10 cellular contexts compared by ENCODE assay signal in genomic region chr11:63880031-63880841, GRCh38.
A peak's percentile ranks its signal among the peaks of the same experiment; 100 is the strongest.
DNase-seq lines count a peak whose midpoint lies in the region; ATAC-seq lines count a peak whose summit lies in the region.
"Had no signal": no experiment of that assay in that cellular context is flagged by ENCODE, and none has a peak within 500 bp of the region (broad histone marks: within the 10 kb centered on the region; RNA-seq: fewer than 3 reads in every experiment).

No MANE protein-coding gene starts in this region.

- peak overlapping the region in 3 of 5 donors; percentile 50 to 62 (median 55) for H3K9ac ChIP-seq in subcutaneous abdominal adipose tissue (ENCODE audit: low read length in 5 of 5)

- peaks cover 6 to 45% (median 23%) of the 10 kb centered on the region in 5 donors for H3K4me1 ChIP-seq in subcutaneous abdominal adipose tissue (ENCODE audit: control insufficient read depth in 5 of 5, insufficient read depth in 5 of 5, low read length in 5 of 5)
- H3K4me1 ChIP-seq: Caco-2 had no signal

- H3K27ac Mint-ChIP-seq in activated naive CD4-positive, alpha-beta T cell treated with anti-CD3 and anti-CD28 coated beads, Interleukin-2, amount 50 U/mL, for 24 hours, result peak overlapping the region; percentile 60
- peak overlapping the region; percentile 33 for H3K27ac Mint-ChIP-seq in activated naive CD8-positive, alpha-beta T cell treated with anti-CD3 and anti-CD28 coated beads, Interleukin-2, amount 50 U/mL, for 24 hours

- no peaks in the 10 kb centered on the region for H3K27me3 ChIP-seq in subcutaneous abdominal adipose tissue (ENCODE audit: control insufficient read depth in 5 of 5, insufficient read depth in 4 of 5, low read length in 5 of 5)

- H3K9me3 ChIP-seq in subcutaneous abdominal adipose tissue (ENCODE audit: control insufficient read depth in 5 of 5, low read length in 5 of 5), result no peaks in the 10 kb centered on the region
- H3K9me3 ChIP-seq: Caco-2 had no signal

- H3K36me3 ChIP-seq in subcutaneous abdominal adipose tissue (ENCODE audit: control insufficient read depth in 5 of 5, insufficient read depth in 5 of 5, low read length in 5 of 5), result peaks cover 0 to 6% (median 0%) of the 10 kb centered on the region in 5 donors

- H3K4me3 Mint-ChIP-seq in activated naive CD4-positive, alpha-beta T cell treated with anti-CD3 and anti-CD28 coated beads, Interleukin-2, amount 50 U/mL, for 24 hours, result peak overlapping the region; percentile 41
- H3K4me3 Mint-ChIP-seq in activated naive CD8-positive, alpha-beta T cell treated with anti-CD3 and anti-CD28 coated beads, Interleukin-2, amount 50 U/mL, for 24 hours, result no peak overlapping the region

- H3K9me3 Mint-ChIP-seq in activated naive CD4-positive, alpha-beta T cell treated with anti-CD3 and anti-CD28 coated beads, Interleukin-2, amount 50 U/mL, for 24 hours, result no peaks in the 10 kb centered on the region
- no peaks in the 10 kb centered on the region for H3K9me3 Mint-ChIP-seq in activated naive CD8-positive, alpha-beta T cell treated with anti-CD3 and anti-CD28 coated beads, Interleukin-2, amount 50 U/mL, for 24 hours

- peak overlapping the region; percentile 15 for H3K27ac ChIP-seq in subcutaneous abdominal adipose tissue (ENCODE audit: low read depth, low read length)

- H3K4me3 ChIP-seq in subcutaneous abdominal adipose tissue (ENCODE audit: low read depth in 1 of 5, low read length in 5 of 5), result peak overlapping the region in 3 of 5 donors; percentile 12 to 23 (median 18)

- no peak for ATAC-seq in activated naive CD8-positive, alpha-beta T cell treated with anti-CD3 and anti-CD28 coated beads, Interleukin-2, amount 50 U/mL, for 24 hours
- no peak for ATAC-seq in HG03095 (IDR thresholded peaks at IDR 0.05; ENCODE audit: unreplicated experiment)

- H3K4me1 Mint-ChIP-seq in activated naive CD4-positive, alpha-beta T cell treated with anti-CD3 and anti-CD28 coated beads, Interleukin-2, amount 50 U/mL, for 24 hours, result peaks cover 87% of the 10 kb centered on the region
- H3K4me1 Mint-ChIP-seq in activated naive CD8-positive, alpha-beta T cell treated with anti-CD3 and anti-CD28 coated beads, Interleukin-2, amount 50 U/mL, for 24 hours, result peaks cover 83% of the 10 kb centered on the region

- no peaks in the 10 kb centered on the region for H3K27me3 Mint-ChIP-seq in activated naive CD4-positive, alpha-beta T cell treated with anti-CD3 and anti-CD28 coated beads, Interleukin-2, amount 50 U/mL, for 24 hours
- H3K27me3 Mint-ChIP-seq in activated naive CD8-positive, alpha-beta T cell treated with anti-CD3 and anti-CD28 coated beads, Interleukin-2, amount 50 U/mL, for 24 hours, result no peaks in the 10 kb centered on the region

- H3K36me3 Mint-ChIP-seq in activated naive CD4-positive, alpha-beta T cell treated with anti-CD3 and anti-CD28 coated beads, Interleukin-2, amount 50 U/mL, for 24 hours, result peaks cover 2% of the 10 kb centered on the region
- H3K36me3 Mint-ChIP-seq in activated naive CD8-positive, alpha-beta T cell treated with anti-CD3 and anti-CD28 coated beads, Interleukin-2, amount 50 U/mL, for 24 hours (ENCODE audit: low read depth), result peaks cover 17% of the 10 kb centered on the region

- no peak for DNase-seq in activated naive CD4-positive, alpha-beta T cell treated with anti-CD3 and anti-CD28 coated beads, Interleukin-2, amount 50 U/mL, for 16 hours
- no peak for DNase-seq in activated naive CD8-positive, alpha-beta T cell treated with anti-CD3 and anti-CD28 coated beads, Interleukin-2, amount 50 U/mL, for 24 hours
- peak; percentile 70 for DNase-seq in globus pallidus (ENCODE audit: low spot score)
- DNase-seq in GDM1 (lab: John Stamatoyannopoulos, UW), result no peak
- DNase-seq in KG1 (lab: John Stamatoyannopoulos, UW), result no peak
- DNase-seq: Caco-2, NCI-H345 had no signal
